8 cellular contexts compared by ENCODE assay signal in genomic region chr10:104274762-104275721, GRCh38. TPM values are rescaled to one million over a fixed set of nuclear protein-coding genes. Genes with fewer than 3 reads are reported as not detected.
A peak's percentile ranks its signal among the peaks of the same experiment; 100 is the strongest.
DNase-seq lines count a peak whose midpoint lies in the region; ATAC-seq, FAIRE-seq and TF ChIP-seq lines count a peak whose summit lies in the region.

No MANE protein-coding gene starts in this region.

- DNase-seq in T-cell (peak in 24 of 34 experiments; percentile 14 to 51 (median 32)), astrocyte of the hippocampus (ENCODE audit: low read depth, low spot score) (peak; percentile 67), small intestine (peak; percentile 58), A172 (ENCODE audit: low spot score) (no peak), KG1 (lab: John Stamatoyannopoulos, UW) (no peak)

- H3K4me1 Mint-ChIP-seq in T-cell: peaks cover 4% of the 10 kb centered on the region in 3 donors

- no peak overlapping the region for H3K27ac ChIP-seq in small intestine (ENCODE audit: low read depth in 1 of 2, low read length in 1 of 2)

- CTCF ChIA-PET in T-cell (lab: Charles Lee): interaction anchor here (0.6 to 3.8 kb wide), 30 partner anchors 8 to 1700 kb away, joined by 3 to 55 read pairs (median 5); partner anchors contain the start of genes GSTO1 (in 2 of the 2), ITPRIP (in 2 of the 2) and CFAP58 (in 1 of the 2)

- peak overlapping the region; percentile 61 for H3K4me3 ChIP-seq in iPS-11a (ENCODE audit: low read depth, low read length)
- H3K4me3 ChIP-seq in small intestine (ENCODE audit: low read depth in 1 of 2, low read length in 2 of 2): peak overlapping the region in 1 of 2 donors; percentile 49

- H3K27ac Mint-ChIP-seq in T-cell: no peak overlapping the region

- peak; percentile 93 for TF ChIP-seq CTCF in GM12874 (IDR thresholded peaks at IDR 0.05; ENCODE audit: insufficient read depth, low read depth, low read length)

- 12 to 18% (median 15%) methylated on average over 42 of the region's 42 CpGs for WGBS in small intestine, 3 donors

- peak overlapping the region in 1 of 3 donors; percentile 37 for H3K4me3 Mint-ChIP-seq in T-cell

- H3K4me1 ChIP-seq in small intestine (ENCODE audit: control insufficient read depth in 2 of 2, insufficient read depth in 1 of 2, low read depth in 1 of 2, low read length in 1 of 2): no peaks in the 10 kb centered on the region

- POLR2A ChIA-PET in T-cell (lab: Charles Lee): interaction anchor here in 1 of 2 donors (0.6 to 1.4 kb wide), 2 partner anchors 21 to 54 kb away, joined by 3 to 4 read pairs; no protein-coding TSS in a partner anchor

- no peaks in the 10 kb centered on the region for H3K9me3 Mint-ChIP-seq in T-cell

- no peaks in the 10 kb centered on the region for H3K27me3 ChIP-seq in small intestine (ENCODE audit: control insufficient read depth in 2 of 2, insufficient read depth in 2 of 2, low read length in 2 of 2)

- ATAC-seq in HG02885 (IDR thresholded peaks at IDR 0.05; ENCODE audit: poor library complexity, unreplicated experiment): peak; percentile 90
- peak; percentile 77 to 90 (median 85) for ATAC-seq in T-cell (replicated peaks in 1 of 4)

- H3K36me3 ChIP-seq in small intestine (ENCODE audit: control insufficient read depth in 2 of 2, insufficient read depth in 2 of 2, low read length in 2 of 2): no peaks in the 10 kb centered on the region

- H3K9me3 ChIP-seq in small intestine (ENCODE audit: control insufficient read depth, low read depth): no peaks in the 10 kb centered on the region

- no peaks in the 10 kb centered on the region for H3K36me3 Mint-ChIP-seq in T-cell

- peaks cover 5 to 11% of the 10 kb centered on the region in 2 donors for H3K27me3 Mint-ChIP-seq in T-cell

- no peak for FAIRE-seq in small intestine (lab: Jason Lieb, UNC)

RNA-seq across cellular contexts. Expression of gene GSTO2, which starts 6.1 kb away (rescaled TPM):
- 1 to 10 TPM in 4 of 5 donors, under 1 TPM in 1; 0.60 to 2.4 (median 1.9) TPM for total RNA-seq in T-cell
- 10 to 100 TPM in 2 of 3 donors, 1 to 10 TPM in 1; 9.2 to 20.9 (median 13.2) TPM for polyA plus RNA-seq in small intestine
- 0.38 and 5.2 TPM in 2 replicates for total RNA-seq in A172 (2014; rRNA removed; shearing (Covaris generic))

RNA-seq across cellular contexts. Expression of gene GSTO1, which starts 20.4 kb away (rescaled TPM):
- total RNA-seq in T-cell: 10 to 100 TPM; 19.9 to 61.5 (median 46.2) TPM
- 100 to 1,000 TPM; 173 to 422 (median 200) TPM for polyA plus RNA-seq in small intestine
- total RNA-seq in A172 (2014; rRNA removed; shearing (Covaris generic)): 271 and 296 TPM in 2 replicates

RNA-seq across cellular contexts. Expression of gene CFAP43, which starts 42.9 kb away (rescaled TPM):
- total RNA-seq in T-cell: under 1 TPM in 1 of 5 donors, not detected in 4; 0.58 TPM
- under 1 TPM in 1 of 3 donors, not detected in 2; 0.21 TPM for polyA plus RNA-seq in small intestine
- total RNA-seq in A172 (2014; rRNA removed; shearing (Covaris generic)): 0.07 and 0.31 TPM in 2 replicates

Comparison
In these comparisons a context has a peak if more than half of its experiments do, and no peak if none do; other contexts are left out.
1. DNase-seq: peak in T-cell (24 of 34), astrocyte of the hippocampus (single experiment) and small intestine (single experiment); none in A172 (single experiment) and KG1 (single experiment).